In genomic region chr11:75275581-75275980, GRCh38 we compare ENCODE assay signal across 9 cellular contexts. TPM values are rescaled to one million over a fixed set of nuclear protein-coding genes. Genes with fewer than 3 reads are reported as not detected.
A peak's percentile ranks its signal among the peaks of the same experiment; 100 is the strongest.
DNase-seq lines count a peak whose midpoint lies in the region; TF ChIP-seq lines count a peak whose summit lies in the region.
"Had no signal": no experiment of that assay in that cellular context is flagged by ENCODE, and none has a peak within 500 bp of the region (broad histone marks: within the 10 kb centered on the region; RNA-seq: fewer than 3 reads in every experiment).

No MANE protein-coding gene starts in this region.

- no peak for TF ChIP-seq CTCF in spleen (IDR thresholded peaks at IDR 0.05 in 8 of 11, conservative IDR thresholded peaks at IDR 0.05 in 3 of 11)

- H3K27me3 ChIP-seq in spleen (replicated peaks in 1 of 7): no peaks in the 10 kb centered on the region
- H3K27me3 ChIP-seq: suprapubic skin had no signal

- H3K4me1 ChIP-seq in spleen: peaks cover 5 to 83% (median 47%) of the 10 kb centered on the region in 6 donors

- WGBS in spleen, 5 donors: 6 to 35% (median 27%) methylated on average over 6 of the region's 6 CpGs

- H3K4me3 ChIP-seq in Jurkat, Clone E6-1 (ENCODE audit: low read length): no peak overlapping the region
- peak overlapping the region in 1 of 8 donors; percentile 41 for H3K4me3 ChIP-seq in spleen
- H3K4me3 ChIP-seq: suprapubic skin had no signal

- peak in 1 of 3 donors; percentile 31 for TF ChIP-seq POLR2A in spleen (IDR thresholded peaks at IDR 0.05)

- intact Hi-C loops in spleen (cut with DNase I; ENCODE audit: low total_unique reads): no loop called here

- peak overlapping the region; percentile 72 to 88 (median 82) for H3K27ac ChIP-seq in spleen
- H3K27ac ChIP-seq: suprapubic skin had no signal

- H3K9me3 ChIP-seq in spleen: no peaks in the 10 kb centered on the region
- H3K9me3 ChIP-seq: suprapubic skin had no signal

- H3K36me3 ChIP-seq in spleen: peaks cover 0 to 100% (median 41%) of the 10 kb centered on the region in 6 donors

- DNase-seq in Jurkat, Clone E6-1 (ENCODE audit: low read depth, low spot score): peak; percentile 75
- DNase-seq in activated CD4-positive, CD25-positive, alpha-beta regulatory T cell treated with anti-CD3 and anti-CD28 coated beads, Interleukin-2, amount 50 U/mL, for 72 hours: peak; percentile 63
- DNase-seq in ecto neural progenitor cell (ENCODE audit: low spot score) (peak; percentile 29), spleen (peak; percentile 94), HuH-7 (ENCODE audit: low spot score) (no peak), SW480 (ENCODE audit: low spot score) (no peak), NOMO-1 treated with dmso at 0.1 percent for 144 hours (lab: John Stamatoyannopoulos, UW; ENCODE audit: unreplicated experiment) (no peak), dedifferentiated amniotic fluid mesenchymal stem cell (ENCODE audit: extremely low spot score) (no peak)

RNA-seq across cellular contexts. Expression of gene TPBGL, which starts 35.0 kb away (rescaled TPM):
- not detected for polyA plus RNA-seq in Jurkat, Clone E6-1 (2012; ENCODE audit: insufficient read depth, insufficient read length)
- under 1 TPM in 4 of 7 donors, not detected in 3; 0.16 to 0.59 (median 0.23) TPM for total RNA-seq in spleen
- polyA plus RNA-seq in spleen: under 1 TPM; 0.10 to 0.15 (median 0.11) TPM

Comparison
In these comparisons a context has a peak if more than half of its experiments do, and no peak if none do; other contexts are left out.
1. DNase-seq: peak in Jurkat, Clone E6-1 (single experiment), activated CD4-positive, CD25-positive, alpha-beta regulatory T cell treated with anti-CD3 and anti-CD28 coated beads, Interleukin-2, amount 50 U/mL, for 72 hours (single experiment), ecto neural progenitor cell (single experiment) and spleen (single experiment); none in HuH-7 (single experiment), SW480 (single experiment), NOMO-1 treated with dmso at 0.1 percent for 144 hours (single experiment) and dedifferentiated amniotic fluid mesenchymal stem cell (single experiment).